ENCODE assay signal across 8 cellular contexts in genomic region chr17:82097187-82097918, GRCh38. TPM values are rescaled to one million over a fixed set of nuclear protein-coding genes. Genes with fewer than 3 reads are reported as not detected.
DNase-seq lines count a peak whose midpoint lies in the region; ATAC-seq and TF ChIP-seq lines count a peak whose summit lies in the region.

No MANE protein-coding gene starts in this region.

- DNase-seq in activated naive CD4-positive, alpha-beta T cell treated with Interleukin-2 at 50 U/mL for 16 hours = peak; percentile 54
- DNase-seq in activated naive CD4-positive, alpha-beta T cell (lab: John Stamatoyannopoulos, UW) = no peak
- DNase-seq in T-helper 2 cell treated with Interferon-gamma antibody and Interleukin-4, amounts not matched to agents 5 μg/mL and 100 μg/mL, for 36 hours (ENCODE audit: low spot score) = peak; percentile 40
- DNase-seq in effector memory CD4-positive, alpha-beta T cell = peak in 1 of 3 donors; percentile 16
- DNase-seq in mesendoderm (no peak), tibial nerve (ENCODE audit: low spot score in 2 of 2) (no peak)

- H3K27ac ChIP-seq in effector memory CD4-positive, alpha-beta T cell (ENCODE audit: insufficient read depth, low read length, poor library complexity, severe bottlenecking) = peak overlapping the region; percentile 79
- H3K27ac ChIP-seq in mesendoderm (ENCODE audit: low read depth, low read length) (peak overlapping the region; percentile 88), tibial nerve (peak overlapping the region; percentile 82 to 98 (median 95))

- peaks cover 28% of the 10 kb centered on the region for H3K36me3 ChIP-seq in effector memory CD4-positive, alpha-beta T cell (ENCODE audit: control insufficient read depth, insufficient read depth, low read length)
- H3K36me3 ChIP-seq in mesendoderm (ENCODE audit: control insufficient read depth, insufficient read depth, low read length) = peaks cover 15% of the 10 kb centered on the region
- H3K36me3 ChIP-seq in tibial nerve = peaks cover 10 to 41% (median 20%) of the 10 kb centered on the region in 3 donors

- ATAC-seq in HG03196 (IDR thresholded peaks at IDR 0.05; ENCODE audit: unreplicated experiment) = peak; percentile 9
- ATAC-seq in GM21447 (IDR thresholded peaks at IDR 0.05; ENCODE audit: unreplicated experiment) = no peak

- peak overlapping the region; percentile 93 for H3K56ac ChIP-seq in mesendoderm (ENCODE audit: low read length)

- no peaks in the 10 kb centered on the region for H3K9me3 Mint-ChIP-seq in T-helper 2 cell treated with Interferon-gamma antibody and Interleukin-4, amounts not matched to agents 5 μg/mL and 100 μg/mL, for 36 hours

- no CpG with 5 or more reads among the region's 77 CpGs for WGBS in mesendoderm (ENCODE audit: extremely low coverage, insufficient coverage, low lambda C conversion rate)
- WGBS in tibial nerve, 2 donors = 2 to 8% methylated on average over 5 to 44 of the region's 77 CpGs

- H3K27me3 ChIP-seq in effector memory CD4-positive, alpha-beta T cell (replicated peaks; ENCODE audit: control insufficient read depth, insufficient read depth, low read length, poor library complexity, severe bottlenecking) = no peaks in the 10 kb centered on the region
- H3K27me3 ChIP-seq in mesendoderm (ENCODE audit: insufficient read depth, low read length, poor library complexity) (no peaks in the 10 kb centered on the region), tibial nerve (no peaks in the 10 kb centered on the region)

- peak overlapping the region; percentile 52 for H3K27ac Mint-ChIP-seq in T-helper 2 cell treated with Interferon-gamma antibody and Interleukin-4, amounts not matched to agents 5 μg/mL and 100 μg/mL, for 36 hours

- peak overlapping the region; percentile 95 for H3K4me2 ChIP-seq in mesendoderm (ENCODE audit: low read length)

- peak overlapping the region; percentile 70 for H2BK5ac ChIP-seq in mesendoderm (ENCODE audit: low read length)

- no peaks in the 10 kb centered on the region for H3K27me3 Mint-ChIP-seq in T-helper 2 cell treated with Interferon-gamma antibody and Interleukin-4, amounts not matched to agents 5 μg/mL and 100 μg/mL, for 36 hours (ENCODE audit: low read depth)

- no peak overlapping the region for H4K5ac ChIP-seq in mesendoderm (ENCODE audit: low read length)

- H3K4me1 ChIP-seq in effector memory CD4-positive, alpha-beta T cell (ENCODE audit: control insufficient read depth, insufficient read depth, low read length, poor library complexity, severe bottlenecking) = peaks cover 16% of the 10 kb centered on the region
- H3K4me1 ChIP-seq in mesendoderm (ENCODE audit: control insufficient read depth, low read depth, low read length) (peaks cover 2% of the 10 kb centered on the region), tibial nerve (peaks cover 3 to 64% (median 29%) of the 10 kb centered on the region in 4 donors)

- H3K4me3 Mint-ChIP-seq in T-helper 2 cell treated with Interferon-gamma antibody and Interleukin-4, amounts not matched to agents 5 μg/mL and 100 μg/mL, for 36 hours = peak overlapping the region; percentile 78

- no peak overlapping the region for H2BK15ac ChIP-seq in mesendoderm (replicated peaks; ENCODE audit: low read depth)

- H3K4me3 ChIP-seq in effector memory CD4-positive, alpha-beta T cell (ENCODE audit: insufficient read depth, low read depth, low read length, poor library complexity, severe bottlenecking) = peak overlapping the region; percentile 62
- H3K4me3 ChIP-seq in mesendoderm (ENCODE audit: low read length) = peak overlapping the region; percentile 60
- H3K4me3 ChIP-seq in tibial nerve = peak overlapping the region; percentile 83 to 98 (median 90)

- peak overlapping the region; percentile 90 for H3K4ac ChIP-seq in mesendoderm (ENCODE audit: low read depth, low read length)

- peak overlapping the region; percentile 87 for H3K9ac ChIP-seq in mesendoderm (ENCODE audit: low read length)

- H2AK5ac ChIP-seq in mesendoderm (ENCODE audit: low read length) = no peak overlapping the region

- H3K79me2 ChIP-seq in mesendoderm (ENCODE audit: control insufficient read depth, insufficient read depth, low read length) = peaks cover 51% of the 10 kb centered on the region

- peaks cover 5% of the 10 kb centered on the region for H3K36me3 Mint-ChIP-seq in T-helper 2 cell treated with Interferon-gamma antibody and Interleukin-4, amounts not matched to agents 5 μg/mL and 100 μg/mL, for 36 hours (ENCODE audit: low read depth)

- peak in 1 of 2 donors; percentile 13 for TF ChIP-seq EP300 in tibial nerve (IDR thresholded peaks at IDR 0.05)

- peak overlapping the region; percentile 54 for H3K23ac ChIP-seq in mesendoderm (ENCODE audit: low read length)

- no peaks in the 10 kb centered on the region for H3K9me3 ChIP-seq in effector memory CD4-positive, alpha-beta T cell (ENCODE audit: control insufficient read depth, low read length)
- no peaks in the 10 kb centered on the region for H3K9me3 ChIP-seq in tibial nerve

- no peak for TF ChIP-seq POLR2A in tibial nerve (IDR thresholded peaks at IDR 0.05)

- peaks cover 9% of the 10 kb centered on the region for H3K79me1 ChIP-seq in mesendoderm (ENCODE audit: low read length)

- no peak for TF ChIP-seq CTCF in tibial nerve (IDR thresholded peaks at IDR 0.05)

- H3K4me1 Mint-ChIP-seq in T-helper 2 cell treated with Interferon-gamma antibody and Interleukin-4, amounts not matched to agents 5 μg/mL and 100 μg/mL, for 36 hours (ENCODE audit: low read depth) = peaks cover 2% of the 10 kb centered on the region

- peak overlapping the region; percentile 73 for H2BK120ac ChIP-seq in mesendoderm (ENCODE audit: low read depth, low read length)

- H4K8ac ChIP-seq in mesendoderm (ENCODE audit: low read depth, low read length) = peak overlapping the region; percentile 29

- peak overlapping the region; percentile 92 for H3K18ac ChIP-seq in mesendoderm (ENCODE audit: low read length)

RNA-seq across cellular contexts. Expression of gene FASN, which starts 0.7 kb away (rescaled TPM):
- 182 TPM for polyA plus RNA-seq in mesendoderm (2013, experiment 1 of 2)
- 181 TPM for polyA plus RNA-seq in mesendoderm (2013, experiment 2 of 2)
- total RNA-seq in tibial nerve = 100 to 1,000 TPM; 129 to 319 (median 160) TPM

RNA-seq across cellular contexts. Expression of gene DUS1L, which starts 31.7 kb away (rescaled TPM):
- 35.4 TPM for polyA plus RNA-seq in mesendoderm (2013, experiment 1 of 2)
- 32.5 TPM for polyA plus RNA-seq in mesendoderm (2013, experiment 2 of 2)
- total RNA-seq in tibial nerve = 100 to 1,000 TPM in 2 of 4 donors, 10 to 100 TPM in 2; 85.2 to 179 (median 106) TPM

RNA-seq across cellular contexts. Expression of gene GPS1, which starts 45.7 kb away (rescaled TPM):
- 88.2 TPM for polyA plus RNA-seq in mesendoderm (2013, experiment 1 of 2)
- polyA plus RNA-seq in mesendoderm (2013, experiment 2 of 2) = 89.5 TPM
- 100 to 1,000 TPM in 2 of 4 donors, 10 to 100 TPM in 2; 74.9 to 134 (median 92.9) TPM for total RNA-seq in tibial nerve

RNA-seq across cellular contexts. Expression of gene RFNG, which starts 45.7 kb away (rescaled TPM):
- 15.5 TPM for polyA plus RNA-seq in mesendoderm (2013, experiment 1 of 2)
- 14.9 TPM for polyA plus RNA-seq in mesendoderm (2013, experiment 2 of 2)
- total RNA-seq in tibial nerve = 10 to 100 TPM; 43.5 to 70.2 (median 64.4) TPM

RNA-seq across cellular contexts. Expression of gene DCXR, which starts 59.9 kb away (rescaled TPM):
- polyA plus RNA-seq in mesendoderm (2013, experiment 1 of 2) = 34.8 TPM
- 34.4 TPM for polyA plus RNA-seq in mesendoderm (2013, experiment 2 of 2)
- 100 to 1,000 TPM; 236 to 347 (median 269) TPM for total RNA-seq in tibial nerve

Comparison
In these comparisons a context has a peak if more than half of its experiments do, and no peak if none do; other contexts are left out.
1. DNase-seq: peak in activated naive CD4-positive, alpha-beta T cell treated with Interleukin-2 at 50 U/mL for 16 hours (single experiment) and T-helper 2 cell treated with Interferon-gamma antibody and Interleukin-4, amounts not matched to agents 5 μg/mL and 100 μg/mL, for 36 hours (single experiment); none in activated naive CD4-positive, alpha-beta T cell (0 of 4), mesendoderm (single experiment) and tibial nerve (0 of 2).
2. Peak in every context shown above with its lines, with median percentiles within 50 percentile points of each other: H3K27ac ChIP-seq and H3K4me3 ChIP-seq.